1 cellular context compared by ENCODE assay signal in the genomic region with DNA sequence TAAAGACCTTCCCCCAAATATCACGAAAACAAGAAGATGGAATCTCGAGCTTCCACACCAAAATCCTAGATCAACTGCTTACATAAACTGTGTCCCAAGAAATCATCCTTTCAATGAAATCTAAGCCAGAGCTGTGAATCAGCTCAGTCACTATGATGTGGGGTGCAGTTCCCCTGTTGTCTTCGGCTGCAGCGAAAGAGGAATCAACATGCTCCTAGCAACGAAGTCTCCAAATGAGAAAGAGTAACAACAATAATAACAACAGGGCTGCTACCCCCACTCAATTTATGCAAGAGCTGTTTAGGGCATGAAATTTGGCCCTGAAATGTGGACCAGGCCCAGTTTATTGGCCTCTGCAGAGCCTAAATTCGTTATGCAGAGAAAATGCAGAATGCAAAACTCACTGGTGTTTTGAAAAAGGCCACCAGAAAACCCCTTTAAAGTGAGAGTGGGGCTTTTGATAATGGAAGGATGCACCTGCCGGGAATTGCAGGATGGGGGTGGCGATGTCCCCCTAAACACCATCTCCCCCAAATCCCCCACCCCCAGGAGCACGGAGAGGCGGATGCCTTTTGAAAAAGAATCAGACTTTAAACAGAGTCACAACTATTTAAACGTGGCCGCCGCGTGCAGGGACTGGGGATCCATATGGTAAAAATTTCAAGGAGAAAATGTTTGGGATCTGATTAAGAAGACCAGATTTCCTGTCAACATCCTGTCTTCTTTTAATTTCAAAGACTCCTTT.
TF ChIP-seq lines count a peak whose summit lies in the region.

No MANE protein-coding gene starts in this region.

TF ChIP-seq in liver, 16 proteins besides CTCF, POLR2A, EP300 and RAD21 (continued from another document):
- TF ChIP-seq, protein P1, sequence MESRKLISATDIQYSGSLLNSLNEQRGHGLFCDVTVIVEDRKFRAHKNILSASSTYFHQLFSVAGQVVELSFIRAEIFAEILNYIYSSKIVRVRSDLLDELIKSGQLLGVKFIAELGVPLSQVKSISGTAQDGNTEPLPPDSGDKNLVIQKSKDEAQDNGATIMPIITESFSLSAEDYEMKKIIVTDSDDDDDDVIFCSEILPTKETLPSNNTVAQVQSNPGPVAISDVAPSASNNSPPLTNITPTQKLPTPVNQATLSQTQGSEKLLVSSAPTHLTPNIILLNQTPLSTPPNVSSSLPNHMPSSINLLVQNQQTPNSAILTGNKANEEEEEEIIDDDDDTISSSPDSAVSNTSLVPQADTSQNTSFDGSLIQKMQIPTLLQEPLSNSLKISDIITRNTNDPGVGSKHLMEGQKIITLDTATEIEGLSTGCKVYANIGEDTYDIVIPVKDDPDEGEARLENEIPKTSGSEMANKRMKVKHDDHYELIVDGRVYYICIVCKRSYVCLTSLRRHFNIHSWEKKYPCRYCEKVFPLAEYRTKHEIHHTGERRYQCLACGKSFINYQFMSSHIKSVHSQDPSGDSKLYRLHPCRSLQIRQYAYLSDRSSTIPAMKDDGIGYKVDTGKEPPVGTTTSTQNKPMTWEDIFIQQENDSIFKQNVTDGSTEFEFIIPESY (IDR thresholded peaks at IDR 0.05), result no peak
- TF ChIP-seq SP1 (IDR thresholded peaks at IDR 0.05), result no peak
- no peak for TF ChIP-seq FOXA2 (IDR thresholded peaks at IDR 0.05)
- TF ChIP-seq FOXA1 (IDR thresholded peaks at IDR 0.05), result no peak
- TF ChIP-seq EGR1 (IDR thresholded peaks at IDR 0.05; ENCODE audit: low read depth in 2 of 2), result no peak
- no peak for TF ChIP-seq RXRA (IDR thresholded peaks at IDR 0.05)
- TF ChIP-seq JUND (IDR thresholded peaks at IDR 0.05), result no peak
- no peak for TF ChIP-seq GABPA (IDR thresholded peaks at IDR 0.05 in 1 of 2, conservative IDR thresholded peaks at IDR 0.05 in 1 of 2)
- no peak for TF ChIP-seq HNF4G (IDR thresholded peaks at IDR 0.05)
- TF ChIP-seq, protein P2, sequence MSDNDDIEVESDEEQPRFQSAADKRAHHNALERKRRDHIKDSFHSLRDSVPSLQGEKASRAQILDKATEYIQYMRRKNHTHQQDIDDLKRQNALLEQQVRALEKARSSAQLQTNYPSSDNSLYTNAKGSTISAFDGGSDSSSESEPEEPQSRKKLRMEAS (IDR thresholded peaks at IDR 0.05), result no peak
- no peak for TF ChIP-seq NR2F2 (IDR thresholded peaks at IDR 0.05)
TF ChIP-seq in liver: peak in this region for 0.
